Comparison of ENCODE assay signal across 32 cellular contexts in genomic region chr19:32802840-32803239, GRCh38.
"Had no signal": no experiment of that assay in that cellular context is flagged by ENCODE, and none has a peak within 500 bp of the region (broad histone marks: within the 10 kb centered on the region; RNA-seq: fewer than 3 reads in every experiment).

No MANE protein-coding gene starts in this region.

- H3K36me3 ChIP-seq: brain microvascular endothelial cell had no signal

- DNase-seq: activated CD4-positive, alpha-beta memory T cell treated with anti-CD3 and anti-CD28 coated beads for 36 hours; activated CD4-positive, alpha-beta T cell treated with anti-CD3 and anti-CD28 coated beads for 36 hours; activated CD4-positive, alpha-beta T cell treated with anti-CD3 and anti-CD28 coated beads, Interleukin-2, amount 10 ng/mL, durations not matched to agents 24 days and 14 days; activated CD4-positive, CD25-positive, alpha-beta regulatory T cell; activated CD4-positive, CD25-positive, alpha-beta regulatory T cell treated with anti-CD3 and anti-CD28 coated beads, Interleukin-2, amount 50 U/mL, for 72 hours; activated CD8-positive, alpha-beta memory T cell treated with anti-CD3 and anti-CD28 coated beads, Interleukin-2, amount 50 U/mL, for 48 hours; activated CD8-positive, alpha-beta T cell treated with anti-CD3 and anti-CD28 coated beads, Interleukin-2, amount 10 ng/mL, durations not matched to agents 7 days and 5 days; activated gamma-delta T cell; activated naive CD4-positive, alpha-beta T cell; activated naive CD4-positive, alpha-beta T cell treated with anti-CD3 and anti-CD28 coated beads, Interleukin-2, amount 50 U/mL, for 16 hours; activated T-cell treated with anti-CD3 and anti-CD28 coated beads for 4 hours; activated T-cell treated with anti-CD3 and anti-CD28 coated beads, Interleukin-2, amount 50 U/mL, for 24 hours; activated T-cell treated with anti-CD3 and anti-CD28 coated beads, Interleukin-2, amount 50 U/mL, for 72 hours; amniotic stem cell; anterior cingulate cortex; brain microvascular endothelial cell; dorsolateral prefrontal cortex; effector memory CD4-positive, alpha-beta T cell; endodermal cell; foreskin fibroblast; head of caudate nucleus; T-helper 1 cell; T-helper 17 cell; T1000 had no signal

- H3K27me3 ChIP-seq: brain microvascular endothelial cell had no signal

- H3K27ac ChIP-seq: brain microvascular endothelial cell, coronary artery, dorsolateral prefrontal cortex had no signal

- H3K4me3 ChIP-seq: coronary artery, dorsolateral prefrontal cortex had no signal

- H3K9me3 Mint-ChIP-seq: activated CD4-positive, alpha-beta memory T cell treated with anti-CD3 and anti-CD28 coated beads for 36 hours; activated CD4-positive, alpha-beta T cell treated with anti-CD3 and anti-CD28 coated beads, Interleukin-2, amount 10 ng/mL, durations not matched to agents 24 days and 14 days; activated T-cell treated with anti-CD3 and anti-CD28 coated beads, Interleukin-2, amount 50 U/mL, for 24 hours; activated T-cell treated with anti-CD3 and anti-CD28 coated beads, Interleukin-2, amount 50 U/mL, for 72 hours; central memory CD8-positive, alpha-beta T cell; dendritic cell treated with granulocyte-macrophage colony-stimulating factor and Interleukin-4, amounts not matched to agents 40 ng/mL and 50 ng/mL, for 4 days; endodermal cell; T-helper 2 cell treated with Interferon-gamma antibody and Interleukin-4, amounts not matched to agents 5 μg/mL and 100 μg/mL, for 36 hours had no signal

- H3K4me1 Mint-ChIP-seq: central memory CD8-positive, alpha-beta T cell had no signal

- H3K27me3 Mint-ChIP-seq: activated CD4-positive, alpha-beta memory T cell treated with anti-CD3 and anti-CD28 coated beads for 36 hours; activated CD4-positive, alpha-beta T cell treated with anti-CD3 and anti-CD28 coated beads for 36 hours; activated naive CD8-positive, alpha-beta T cell; activated T-cell treated with anti-CD3 and anti-CD28 coated beads, Interleukin-2, amount 50 U/mL, for 24 hours; central memory CD8-positive, alpha-beta T cell; T-helper 17 cell had no signal

- FAIRE-seq: astrocyte, frontal cortex had no signal

- H3K36me3 Mint-ChIP-seq: activated CD4-positive, alpha-beta memory T cell treated with anti-CD3 and anti-CD28 coated beads for 36 hours; activated naive CD8-positive, alpha-beta T cell had no signal

- H3K4me3 Mint-ChIP-seq: activated CD4-positive, alpha-beta memory T cell treated with anti-CD3 and anti-CD28 coated beads for 36 hours; activated CD4-positive, alpha-beta T cell treated with anti-CD3 and anti-CD28 coated beads for 36 hours; activated CD4-positive, alpha-beta T cell treated with anti-CD3 and anti-CD28 coated beads, Interleukin-2, amount 10 ng/mL, durations not matched to agents 24 days and 14 days; activated CD8-positive, alpha-beta T cell treated with anti-CD3 and anti-CD28 coated beads, Interleukin-2, amount 10 ng/mL, durations not matched to agents 7 days and 5 days; activated naive CD8-positive, alpha-beta T cell; activated T-cell treated with anti-CD3 and anti-CD28 coated beads, Interleukin-2, amount 50 U/mL, for 24 hours; activated T-cell treated with anti-CD3 and anti-CD28 coated beads, Interleukin-2, amount 50 U/mL, for 72 hours; central memory CD8-positive, alpha-beta T cell; dendritic cell treated with granulocyte-macrophage colony-stimulating factor and Interleukin-4, amounts not matched to agents 40 ng/mL and 50 ng/mL, for 4 days; endodermal cell; T-helper 17 cell; T-helper 2 cell treated with Interferon-gamma antibody and Interleukin-4, amounts not matched to agents 5 μg/mL and 100 μg/mL, for 36 hours had no signal

- H3K27ac Mint-ChIP-seq: activated CD4-positive, alpha-beta memory T cell treated with anti-CD3 and anti-CD28 coated beads for 36 hours; activated CD4-positive, alpha-beta T cell treated with anti-CD3 and anti-CD28 coated beads for 36 hours; activated CD4-positive, alpha-beta T cell treated with anti-CD3 and anti-CD28 coated beads, Interleukin-2, amount 10 ng/mL, durations not matched to agents 24 days and 14 days; activated CD8-positive, alpha-beta T cell treated with anti-CD3 and anti-CD28 coated beads, Interleukin-2, amount 10 ng/mL, durations not matched to agents 7 days and 5 days; activated naive CD8-positive, alpha-beta T cell; activated T-cell treated with anti-CD3 and anti-CD28 coated beads, Interleukin-2, amount 50 U/mL, for 24 hours; activated T-cell treated with anti-CD3 and anti-CD28 coated beads, Interleukin-2, amount 50 U/mL, for 72 hours; dendritic cell treated with granulocyte-macrophage colony-stimulating factor and Interleukin-4, amounts not matched to agents 40 ng/mL and 50 ng/mL, for 4 days; endodermal cell; T-helper 17 cell; T-helper 2 cell treated with Interferon-gamma antibody and Interleukin-4, amounts not matched to agents 5 μg/mL and 100 μg/mL, for 36 hours had no signal

- ATAC-seq: activated CD4-positive, alpha-beta T cell treated with anti-CD3 and anti-CD28 coated beads for 36 hours; activated CD8-positive, alpha-beta T cell treated with anti-CD3 and anti-CD28 coated beads, Interleukin-2, amount 10 ng/mL, durations not matched to agents 7 days and 5 days; activated T-cell treated with anti-CD3 and anti-CD28 coated beads, Interleukin-2, amount 50 U/mL, for 72 hours; esophagus mucosa; T-helper 17 cell had no signal
